ENCODE assay signal across 3 cellular contexts in genomic region chr4:162443510-162443909, GRCh38.
"Had no signal": no experiment of that assay in that cellular context is flagged by ENCODE, and none has a peak within 500 bp of the region (broad histone marks: within the 10 kb centered on the region; RNA-seq: fewer than 3 reads in every experiment).

No MANE protein-coding gene starts in this region.

- ATAC-seq: GM12878 had no signal

- H3K4me3 ChIP-seq: GM12878 had no signal

- DNase-seq: GDM1, GF-D8 had no signal
